ENCODE assay signal across 24 cellular contexts in genomic region chr9:76567086-76567485, GRCh38.
"Had no signal": no experiment of that assay in that cellular context is flagged by ENCODE, and none has a peak within 500 bp of the region (broad histone marks: within the 10 kb centered on the region; RNA-seq: fewer than 3 reads in every experiment).

No MANE protein-coding gene starts in this region.

- DNase-seq: activated CD4-positive, alpha-beta memory T cell treated with anti-CD3 and anti-CD28 coated beads, Interleukin-2, amount 10 ng/mL, durations not matched to agents 7 days and 5 days; activated CD4-positive, alpha-beta T cell treated with anti-CD3 and anti-CD28 coated beads for 36 hours; activated CD4-positive, alpha-beta T cell treated with anti-CD3 and anti-CD28 coated beads, Interleukin-2, amount 50 U/mL, for 1 hour; activated gamma-delta T cell treated with Interleukin-2 at 50 U/mL for 16 hours; activated naive CD4-positive, alpha-beta T cell treated with anti-CD3 and anti-CD28 coated beads, Interleukin-2, amount 10 ng/mL, durations not matched to agents 7 days and 5 days; activated naive CD8-positive, alpha-beta T cell treated with anti-CD3 and anti-CD28 coated beads for 36 hours; activated T-cell treated with anti-CD3 and anti-CD28 coated beads, Interleukin-2, amount 50 U/mL, for 72 hours; adrenal gland; anterior cingulate cortex; cerebellar nuclear complex; NCI-H1105 treated with DMSO at 0.1 percent for 48 hours; NCI-H1436 treated with DMSO at 0.1 percent for 48 hours; NCI-H187; NCI-H2081 treated with DMSO at 0.1 percent for 48 hours; NCI-H526 treated with DMSO at 0.1 percent for 48 hours; NK-92 treated with Interleukin-12 subunit alpha and Interleukin-12 subunit beta, amount 100 ng/mL, for 24 hours; OCI-M1; RPMI8226; T-cell; T-helper 2 cell; WERI-Rb-1 had no signal

- H3K36me3 ChIP-seq: adrenal gland, WERI-Rb-1 had no signal

- H3K4me3 ChIP-seq: adrenal gland, SK-N-MC had no signal

- ATAC-seq: activated CD4-positive, alpha-beta T cell treated with anti-CD3 and anti-CD28 coated beads for 36 hours; activated T-cell treated with anti-CD3 and anti-CD28 coated beads, Interleukin-2, amount 50 U/mL, for 72 hours; Panc1; Right ventricle myocardium inferior; T-cell had no signal

- H3K27ac ChIP-seq: adrenal gland, SK-N-MC, WERI-Rb-1 had no signal

- H3K9me3 ChIP-seq: adrenal gland had no signal
